ENCODE assay signal across 10 cellular contexts in genomic region chr5:79962580-79963222, GRCh38. TPM values are rescaled to one million over a fixed set of nuclear protein-coding genes. Genes with fewer than 3 reads are reported as not detected.
A peak's percentile ranks its signal among the peaks of the same experiment; 100 is the strongest.
DNase-seq lines count a peak whose midpoint lies in the region; ATAC-seq and TF ChIP-seq lines count a peak whose summit lies in the region.
"Had no signal": no experiment of that assay in that cellular context is flagged by ENCODE, and none has a peak within 500 bp of the region (broad histone marks: within the 10 kb centered on the region; RNA-seq: fewer than 3 reads in every experiment).

No MANE protein-coding gene starts in this region.

- H3K27ac ChIP-seq in foreskin keratinocyte = no peak overlapping the region

- H3K4me1 Mint-ChIP-seq in natural killer cell treated with Interleukin-12 subunit alpha and Interleukin-12 subunit beta and Interleukin-15 and Interleukin-18, amount 100 ng/mL, for 72 hours (ENCODE audit: low read depth in 2 of 2) = peaks cover 0 to 5% of the 10 kb centered on the region in 2 donors
- H3K4me1 Mint-ChIP-seq in natural killer cell = no peaks in the 10 kb centered on the region
- peaks cover 30% of the 10 kb centered on the region for H3K4me1 Mint-ChIP-seq in stimulated activated naive CD8-positive, alpha-beta T cell treated with anti-CD3 and anti-CD28 coated beads, Interleukin-15, Interleukin-2, amounts not matched to agents 100 ng/mL and 50 ng/mL, for 24 hours (ENCODE audit: low read depth)

- intact Hi-C loops in natural killer cell (cut with micrococcal nuclease) = no loop called here

- H3K36me3 Mint-ChIP-seq in natural killer cell treated with Interleukin-12 subunit alpha and Interleukin-12 subunit beta and Interleukin-15 and Interleukin-18, amount 100 ng/mL, for 72 hours = no peaks in the 10 kb centered on the region
- no peaks in the 10 kb centered on the region for H3K36me3 Mint-ChIP-seq in natural killer cell
- no peaks in the 10 kb centered on the region for H3K36me3 Mint-ChIP-seq in stimulated activated naive CD8-positive, alpha-beta T cell treated with anti-CD3 and anti-CD28 coated beads, Interleukin-15, Interleukin-2, amounts not matched to agents 100 ng/mL and 50 ng/mL, for 24 hours (ENCODE audit: low read depth)
- H3K36me3 Mint-ChIP-seq: naive thymus-derived CD4-positive, alpha-beta T cell had no signal

- H3K27me3 Mint-ChIP-seq in natural killer cell treated with Interleukin-12 subunit alpha and Interleukin-12 subunit beta and Interleukin-15 and Interleukin-18, amount 100 ng/mL, for 72 hours = peaks cover 15 to 30% of the 10 kb centered on the region in 2 donors
- H3K27me3 Mint-ChIP-seq in natural killer cell (ENCODE audit: low read depth in 2 of 2) = peaks cover 20 to 26% of the 10 kb centered on the region in 2 donors
- peaks cover 7% of the 10 kb centered on the region for H3K27me3 Mint-ChIP-seq in stimulated activated naive CD8-positive, alpha-beta T cell treated with anti-CD3 and anti-CD28 coated beads, Interleukin-15, Interleukin-2, amounts not matched to agents 100 ng/mL and 50 ng/mL, for 24 hours

- TF ChIP-seq CTCF in natural killer cell (IDR thresholded peaks at IDR 0.05) = no peak
- TF ChIP-seq CTCF in foreskin keratinocyte (conservative IDR thresholded peaks at IDR 0.05) = no peak

- H3K9me3 Mint-ChIP-seq in natural killer cell treated with Interleukin-12 subunit alpha and Interleukin-12 subunit beta and Interleukin-15 and Interleukin-18, amount 100 ng/mL, for 72 hours = no peaks in the 10 kb centered on the region
- no peaks in the 10 kb centered on the region for H3K9me3 Mint-ChIP-seq in natural killer cell
- H3K9me3 Mint-ChIP-seq in stimulated activated naive CD8-positive, alpha-beta T cell treated with anti-CD3 and anti-CD28 coated beads, Interleukin-15, Interleukin-2, amounts not matched to agents 100 ng/mL and 50 ng/mL, for 24 hours = no peaks in the 10 kb centered on the region

- H3K27ac Mint-ChIP-seq in natural killer cell treated with Interleukin-12 subunit alpha and Interleukin-12 subunit beta and Interleukin-15 and Interleukin-18, amount 100 ng/mL, for 72 hours = peak overlapping the region in 1 of 2 donors; percentile 81
- H3K27ac Mint-ChIP-seq in natural killer cell = no peak overlapping the region
- H3K27ac Mint-ChIP-seq in stimulated activated naive CD8-positive, alpha-beta T cell treated with anti-CD3 and anti-CD28 coated beads, Interleukin-15, Interleukin-2, amounts not matched to agents 100 ng/mL and 50 ng/mL, for 24 hours = peak overlapping the region; percentile 87

- DNase-seq in natural killer cell treated with Interleukin-12 subunit alpha and Interleukin-12 subunit beta and Interleukin-15 and Interleukin-18, amount 100 ng/mL, for 72 hours (ENCODE audit: low spot score) = no peak
- DNase-seq in natural killer cell (no peak), T1000 (lab: John Stamatoyannopoulos, UW) (peak; percentile 16), foreskin keratinocyte (no peak), GM19238 (ENCODE audit: insufficient read length, low spot score) (no peak)
- DNase-seq: aorta had no signal

- no peaks in the 10 kb centered on the region for H3K27me3 ChIP-seq in foreskin keratinocyte

- ATAC-seq in natural killer cell treated with Interleukin-12 subunit alpha and Interleukin-12 subunit beta and Interleukin-15 and Interleukin-18, amount 100 ng/mL, for 72 hours = peak; percentile 56 to 90
- ATAC-seq in natural killer cell = no peak
- ATAC-seq in foreskin keratinocyte = peak; percentile 80
- ATAC-seq in GM21515 (IDR thresholded peaks at IDR 0.05; ENCODE audit: unreplicated experiment) = no peak
- ATAC-seq in HG03097 (IDR thresholded peaks at IDR 0.05; ENCODE audit: low FRiP score, unreplicated experiment) = no peak
- ATAC-seq: naive thymus-derived CD4-positive, alpha-beta T cell had no signal

- H3K4me3 Mint-ChIP-seq in natural killer cell treated with Interleukin-12 subunit alpha and Interleukin-12 subunit beta and Interleukin-15 and Interleukin-18, amount 100 ng/mL, for 72 hours = peak overlapping the region; percentile 36
- H3K4me3 Mint-ChIP-seq in natural killer cell = no peak overlapping the region
- H3K4me3 Mint-ChIP-seq in stimulated activated naive CD8-positive, alpha-beta T cell treated with anti-CD3 and anti-CD28 coated beads, Interleukin-15, Interleukin-2, amounts not matched to agents 100 ng/mL and 50 ng/mL, for 24 hours = peak overlapping the region; percentile 31

- H3K4me1 ChIP-seq in foreskin keratinocyte = peaks cover 11% of the 10 kb centered on the region

RNA-seq across cellular contexts. Expression of gene MTX3, which starts 28.4 kb away (rescaled TPM):
- total RNA-seq in natural killer cell treated with Interleukin-12 subunit alpha and Interleukin-12 subunit beta and Interleukin-15 and Interleukin-18, amount 100 ng/mL, for 72 hours = 10 to 100 TPM; 10.3 to 18.2 TPM
- total RNA-seq in natural killer cell = 10 to 100 TPM; 10.6 to 13.6 (median 10.9) TPM
- 15.4 and 16.2 TPM in 2 replicates for total RNA-seq in foreskin keratinocyte
- polyA plus RNA-seq in foreskin keratinocyte = 3.4 and 4.3 TPM in 2 replicates

Comparison
In these comparisons a context has a peak if more than half of its experiments do, and no peak if none do; other contexts are left out.
1. ATAC-seq: peak in natural killer cell treated with Interleukin-12 subunit alpha and Interleukin-12 subunit beta and Interleukin-15 and Interleukin-18, amount 100 ng/mL, for 72 hours (2 of 2) and foreskin keratinocyte (single experiment); none in natural killer cell (0 of 3), GM21515 (single experiment) and HG03097 (single experiment).